In genomic region chr7:8035647-8036518, GRCh38 we compare ENCODE assay signal across 9 cellular contexts.
DNase-seq lines count a peak whose midpoint lies in the region; ATAC-seq and TF ChIP-seq lines count a peak whose summit lies in the region.
"Had no signal": no experiment of that assay in that cellular context is flagged by ENCODE, and none has a peak within 500 bp of the region (broad histone marks: within the 10 kb centered on the region; RNA-seq: fewer than 3 reads in every experiment).

No MANE protein-coding gene starts in this region.

- DNase-seq in AG10803 (ENCODE audit: low read depth) (peak; percentile 45), SHP77 (lab: John Stamatoyannopoulos, UW) (peak; percentile 26 to 54), fibroblast of the conjunctiva (ENCODE audit: low read depth) (peak; percentile 23)
- DNase-seq in stimulated activated CD4-positive, alpha-beta T cell treated with anti-CD3 and anti-CD28 coated beads, Interleukin-2, amount 100 ng/mL, for 24 hours: no peak
- DNase-seq: right cardiac atrium had no signal

- peak; percentile 67 for TF ChIP-seq CTCF in AG10803 (conservative IDR thresholded peaks at IDR 0.05; ENCODE audit: low read length)
- TF ChIP-seq CTCF in GM12874 (IDR thresholded peaks at IDR 0.05; ENCODE audit: insufficient read depth, low read depth, low read length): peak; percentile 58

- H3K4me1 Mint-ChIP-seq in stimulated activated memory B cell treated with anti-CD40 and anti-IgM and Interleukin-4, amounts not matched to agents 10 μg/mL and 1 μg/mL and 100 μg/mL, for 72 hours: peaks cover 8% of the 10 kb centered on the region

- no peak overlapping the region for H3K4me3 ChIP-seq in AG10803 (ENCODE audit: low read length)

- H3K4me3 Mint-ChIP-seq in stimulated activated memory B cell treated with anti-CD40 and anti-IgM and Interleukin-4, amounts not matched to agents 10 μg/mL and 1 μg/mL and 100 μg/mL, for 72 hours: no peak overlapping the region

- ATAC-seq in HG03342 (IDR thresholded peaks at IDR 0.05; ENCODE audit: unreplicated experiment): peak; percentile 63
- peak; percentile 58 for ATAC-seq in stimulated activated memory B cell treated with anti-CD40 and anti-IgM and Interleukin-4, amounts not matched to agents 10 μg/mL and 1 μg/mL and 100 μg/mL, for 72 hours
- ATAC-seq in HG02763 (IDR thresholded peaks at IDR 0.05; ENCODE audit: unreplicated experiment): no peak

- no peaks in the 10 kb centered on the region for H3K27me3 Mint-ChIP-seq in stimulated activated memory B cell treated with anti-CD40 and anti-IgM and Interleukin-4, amounts not matched to agents 10 μg/mL and 1 μg/mL and 100 μg/mL, for 72 hours

- H3K36me3 Mint-ChIP-seq in stimulated activated memory B cell treated with anti-CD40 and anti-IgM and Interleukin-4, amounts not matched to agents 10 μg/mL and 1 μg/mL and 100 μg/mL, for 72 hours: peaks cover 58% of the 10 kb centered on the region

- H3K27ac Mint-ChIP-seq in stimulated activated memory B cell treated with anti-CD40 and anti-IgM and Interleukin-4, amounts not matched to agents 10 μg/mL and 1 μg/mL and 100 μg/mL, for 72 hours: no peak overlapping the region

- H3K9me3 Mint-ChIP-seq in stimulated activated memory B cell treated with anti-CD40 and anti-IgM and Interleukin-4, amounts not matched to agents 10 μg/mL and 1 μg/mL and 100 μg/mL, for 72 hours: no peaks in the 10 kb centered on the region

Comparison
In these comparisons a context has a peak if more than half of its experiments do, and no peak if none do; other contexts are left out.
1. DNase-seq: peak in AG10803 (single experiment), SHP77 (2 of 2) and fibroblast of the conjunctiva (single experiment); none in stimulated activated CD4-positive, alpha-beta T cell treated with anti-CD3 and anti-CD28 coated beads, Interleukin-2, amount 100 ng/mL, for 24 hours (0 of 2).